ENCODE assay signal across 2 cellular contexts in genomic region chr6:7488494-7488893, GRCh38.
TF ChIP-seq lines count a peak whose summit lies in the region.

No MANE protein-coding gene starts in this region.

TF ChIP-seq in HepG2, 621 proteins besides CTCF, POLR2A, EP300 and RAD21:
- TF ChIP-seq ZNF121 (CRISPR knock-in tag; IDR thresholded peaks at IDR 0.05) (peak; percentile 42), SIN3B (IDR thresholded peaks at IDR 0.05; ENCODE audit: low read length) (no peak)

TF ChIP-seq in K562, 482 proteins besides CTCF, POLR2A, EP300 and RAD21:
- TF ChIP-seq FOXP1 (CRISPR knock-in tag; IDR thresholded peaks at IDR 0.05) (no peak), PHF8 (IDR thresholded peaks at IDR 0.05; ENCODE audit: borderline replicate concordance, low read length) (no peak), PBX2 (CRISPR knock-in tag; IDR thresholded peaks at IDR 0.05; ENCODE audit: low read depth) (no peak), PBX2 (tag; conservative IDR thresholded peaks at IDR 0.05; ENCODE audit: low read depth) (peak; percentile 66), ZNF121 (CRISPR knock-in tag; conservative IDR thresholded peaks at IDR 0.05) (peak; percentile 29; the same call in 1 of the 2 replicates), ZNF316 (IDR thresholded peaks at IDR 0.05) (peak; percentile 31; the same call in 1 of the 2 replicates), ZNF143 (CRISPR knock-in tag; IDR thresholded peaks at IDR 0.05) (no peak), MAFG (tag; conservative IDR thresholded peaks at IDR 0.05) (peak; percentile 52), ZNF263 (CRISPR knock-in tag; IDR thresholded peaks at IDR 0.05; ENCODE audit: borderline replicate concordance) (no peak)
